ENCODE assay signal across 8 cellular contexts in the genomic region with DNA sequence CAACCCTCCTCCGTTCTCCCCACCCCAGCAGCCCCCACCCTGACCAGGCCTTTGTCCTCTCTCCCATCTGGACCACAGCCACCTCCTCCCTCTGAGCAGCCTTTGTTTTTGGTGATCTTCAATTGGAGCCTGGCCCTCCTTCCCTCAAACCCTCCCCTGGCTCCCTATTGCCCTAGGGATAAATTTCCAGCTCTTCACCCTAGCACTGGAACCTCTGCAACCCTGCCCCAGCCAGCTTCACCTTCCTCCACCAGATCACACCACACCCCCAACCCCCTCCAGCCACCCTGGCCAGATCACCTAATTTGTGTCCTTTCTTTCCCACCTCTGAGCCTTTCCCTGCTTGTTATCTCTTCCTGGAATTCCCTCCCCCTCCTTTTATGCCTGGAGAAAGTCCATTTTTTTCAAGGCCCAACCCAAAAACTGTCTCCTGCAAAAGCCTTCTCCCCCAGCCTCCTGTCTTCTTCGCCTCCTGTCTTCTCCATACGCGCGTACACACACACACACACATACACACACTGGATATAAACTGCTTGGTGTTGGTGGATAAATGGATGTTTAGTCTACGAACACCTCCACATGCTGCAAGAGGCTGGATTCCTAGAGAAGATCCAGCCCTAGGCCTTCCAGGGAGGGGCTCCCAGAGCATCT. TPM values are rescaled to one million over a fixed set of nuclear protein-coding genes. Genes with fewer than 3 reads are reported as not detected.
DNase-seq lines count a peak whose midpoint lies in the region; ATAC-seq and TF ChIP-seq lines count a peak whose summit lies in the region.

No MANE protein-coding gene starts in this region.

- H3K27me3 Mint-ChIP-seq in nephron progenitor cell (ENCODE audit: low read depth, poor library complexity), result peaks cover 94% of the 10 kb centered on the region

- peaks cover 9% of the 10 kb centered on the region for H3K27me3 ChIP-seq in BE2C
- peaks cover 84% of the 10 kb centered on the region for H3K27me3 ChIP-seq in ectodermal cell (ENCODE audit: control insufficient read depth, insufficient read depth, low read length, poor library complexity, severe bottlenecking)

- H3K4me3 Mint-ChIP-seq in nephron progenitor cell, result peak overlapping the region; percentile 55

- ATAC-seq in GM21381 (IDR thresholded peaks at IDR 0.05; ENCODE audit: unreplicated experiment) (no peak), HG03280 (IDR thresholded peaks at IDR 0.05; ENCODE audit: unreplicated experiment) (no peak)

- H3K4me1 ChIP-seq in BE2C (peaks cover 9% of the 10 kb centered on the region), ectodermal cell (ENCODE audit: control insufficient read depth, insufficient read depth, low read length) (peaks cover 16% of the 10 kb centered on the region)

- H3K4me3 ChIP-seq in BE2C (ENCODE audit: low read depth, low read length) (peak overlapping the region; percentile 76), ectodermal cell (ENCODE audit: insufficient read depth, low read depth, low read length) (peak overlapping the region; percentile 31)

- H3K36me3 Mint-ChIP-seq in nephron progenitor cell (ENCODE audit: low read depth), result no peaks in the 10 kb centered on the region

- peaks cover 25% of the 10 kb centered on the region for H3K4me1 Mint-ChIP-seq in nephron progenitor cell

- 39 to 46% methylated on average over 2 to 3 of the region's 6 CpGs for WGBS in ectodermal cell, 2 experiments

- H3K9me3 ChIP-seq in BE2C (no peaks in the 10 kb centered on the region), ectodermal cell (ENCODE audit: control insufficient read depth, low read length) (no peaks in the 10 kb centered on the region)

- H3K36me3 ChIP-seq in BE2C (no peaks in the 10 kb centered on the region), ectodermal cell (ENCODE audit: control insufficient read depth, insufficient read depth, low read length) (no peaks in the 10 kb centered on the region)

- TF ChIP-seq CTCF in BE2C (IDR thresholded peaks at IDR 0.05; ENCODE audit: low read depth, low read length) (no peak), nephron progenitor cell (IDR thresholded peaks at IDR 0.05) (no peak)

- H3K27ac ChIP-seq in ectodermal cell (ENCODE audit: insufficient read depth, low read depth, low read length, poor library complexity, severe bottlenecking), result no peak overlapping the region

- no peak overlapping the region for H3K27ac Mint-ChIP-seq in nephron progenitor cell

- DNase-seq in BE2C (peak; percentile 30), NCI-H226 (peak; percentile 35), nephron progenitor cell (no peak), AG08396 (ENCODE audit: low spot score) (no peak)
- DNase-seq in stimulated activated CD4-positive, alpha-beta T cell treated with anti-CD3 and anti-CD28 coated beads, Interleukin-1b, Interleukin-23, amount 100 ng/mL, for 48 hours, result no peak

- H3K9me3 Mint-ChIP-seq in nephron progenitor cell, result peaks cover 8% of the 10 kb centered on the region

RNA-seq across cellular contexts. Expression of gene TLE2, which starts 5.2 kb away (rescaled TPM):
- polyA plus RNA-seq in BE2C (2012; ENCODE audit: insufficient read depth, insufficient read length, low read depth), result 114 TPM
- polyA plus RNA-seq in ectodermal cell (2013, experiment 1 of 4), result 0.61 TPM
- polyA plus RNA-seq in ectodermal cell (2013, experiment 2 of 4), result 0.73 TPM
- polyA plus RNA-seq in ectodermal cell (2013, experiment 3 of 4), result 1.2 TPM
- polyA plus RNA-seq in ectodermal cell (2013, experiment 4 of 4), result 1.0 TPM

RNA-seq across cellular contexts. Expression of gene TLE5, which starts 28.0 kb away (rescaled TPM):
- 1,091 TPM for polyA plus RNA-seq in BE2C (2012; ENCODE audit: insufficient read depth, insufficient read length, low read depth)
- polyA plus RNA-seq in ectodermal cell (2013, experiment 1 of 4), result 73.9 TPM
- 82.0 TPM for polyA plus RNA-seq in ectodermal cell (2013, experiment 2 of 4)
- 95.9 TPM for polyA plus RNA-seq in ectodermal cell (2013, experiment 3 of 4)
- polyA plus RNA-seq in ectodermal cell (2013, experiment 4 of 4), result 112 TPM

RNA-seq across cellular contexts. Expression of gene TLE6, which starts 57.0 kb away (rescaled TPM):
- polyA plus RNA-seq in BE2C (2012; ENCODE audit: insufficient read depth, insufficient read length, low read depth), result 5.9 TPM
- 0.26 TPM for polyA plus RNA-seq in ectodermal cell (2013, experiment 1 of 4)
- polyA plus RNA-seq in ectodermal cell (2013, experiment 2 of 4), result 0.27 TPM
- polyA plus RNA-seq in ectodermal cell (2013, experiment 3 of 4), result 0.64 TPM
- 0.89 TPM for polyA plus RNA-seq in ectodermal cell (2013, experiment 4 of 4)

RNA-seq across cellular contexts. Expression of gene GNA11, which starts 59.8 kb away (rescaled TPM):
- polyA plus RNA-seq in BE2C (2012; ENCODE audit: insufficient read depth, insufficient read length, low read depth), result 180 TPM
- 28.0 TPM for polyA plus RNA-seq in ectodermal cell (2013, experiment 1 of 4)
- 25.6 TPM for polyA plus RNA-seq in ectodermal cell (2013, experiment 2 of 4)
- 14.5 TPM for polyA plus RNA-seq in ectodermal cell (2013, experiment 3 of 4)
- 15.4 TPM for polyA plus RNA-seq in ectodermal cell (2013, experiment 4 of 4)

Comparison
In these comparisons a context has a peak if more than half of its experiments do, and no peak if none do; other contexts are left out.
1. DNase-seq: peak in BE2C (single experiment) and NCI-H226 (single experiment); none in nephron progenitor cell (single experiment), AG08396 (single experiment) and stimulated activated CD4-positive, alpha-beta T cell treated with anti-CD3 and anti-CD28 coated beads, Interleukin-1b, Interleukin-23, amount 100 ng/mL, for 48 hours (single experiment).